Comparison of ENCODE assay signal across 11 cellular contexts in the genomic region with DNA sequence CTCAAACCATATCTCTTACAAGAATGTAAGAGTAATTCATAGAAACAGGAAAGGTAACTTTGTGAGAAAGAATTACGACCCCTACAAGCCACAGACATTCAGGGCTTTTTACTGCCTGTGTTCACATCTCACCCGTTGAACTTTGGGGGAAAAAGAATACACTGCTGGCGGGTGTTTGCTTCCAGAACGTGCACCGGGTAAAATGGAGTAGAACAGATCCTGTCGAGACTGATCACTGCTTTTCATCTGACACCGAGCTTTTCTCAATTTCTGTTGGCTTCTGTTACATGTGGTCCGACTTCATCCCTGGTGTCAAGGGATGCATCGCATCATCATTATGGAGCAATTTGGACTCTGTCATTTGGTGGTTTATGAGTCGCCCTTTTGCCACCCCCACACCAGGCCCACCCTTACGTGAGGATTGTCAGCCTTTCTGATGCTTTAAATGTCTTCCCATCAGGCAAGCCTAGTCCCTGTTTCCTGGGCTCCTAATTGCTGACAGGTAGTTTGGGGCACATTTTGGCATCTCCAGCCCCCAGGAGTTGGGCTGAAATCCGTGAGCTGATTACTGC.
A peak's percentile ranks its signal among the peaks of the same experiment; 100 is the strongest.
DNase-seq lines count a peak whose midpoint lies in the region; ATAC-seq and TF ChIP-seq lines count a peak whose summit lies in the region.
"Had no signal": no experiment of that assay in that cellular context is flagged by ENCODE, and none has a peak within 500 bp of the region (broad histone marks: within the 10 kb centered on the region; RNA-seq: fewer than 3 reads in every experiment).

No MANE protein-coding gene starts in this region.

- TF ChIP-seq POLR2A in erythroblast (IDR thresholded peaks at IDR 0.05; ENCODE audit: low read length): no peak

- H3K36me3 Mint-ChIP-seq in progenitor cell of endocrine pancreas (ENCODE audit: insufficient read depth): no peaks in the 10 kb centered on the region

- no peak for TF ChIP-seq CTCF in progenitor cell of endocrine pancreas (IDR thresholded peaks at IDR 0.05; ENCODE audit: unreplicated experiment)

- H3K9me3 Mint-ChIP-seq in progenitor cell of endocrine pancreas (ENCODE audit: low read depth): peaks cover 6% of the 10 kb centered on the region

- ATAC-seq in HG03039 (IDR thresholded peaks at IDR 0.05; ENCODE audit: unreplicated experiment): no peak
- ATAC-seq: PC-3 had no signal

- DNase-seq in Daoy (ENCODE audit: low read depth): peak; percentile 9
- DNase-seq in activated CD4-positive, alpha-beta T cell treated with anti-CD3 and anti-CD28 coated beads for 48 hours: peak; percentile 41
- DNase-seq in amniotic epithelial cell (ENCODE audit: low read depth): peak; percentile 51
- no peak for DNase-seq in progenitor cell of endocrine pancreas (ENCODE audit: low spot score, unreplicated experiment)
- no peak for DNase-seq in erythroblast (lab: John Stamatoyannopoulos, UW)
- no peak for DNase-seq in cortex of kidney (lab: John Stamatoyannopoulos, UW)
- DNase-seq in GF-D8 (lab: John Stamatoyannopoulos, UW): no peak
- DNase-seq: H9, KBM-7, PC-3 had no signal

- no peak overlapping the region for H3K4me3 Mint-ChIP-seq in progenitor cell of endocrine pancreas (ENCODE audit: low read depth)
- H3K4me3 Mint-ChIP-seq: H9 had no signal

- peaks cover 15% of the 10 kb centered on the region for H3K4me1 Mint-ChIP-seq in progenitor cell of endocrine pancreas (ENCODE audit: low read depth)
- H3K4me1 Mint-ChIP-seq: H9 had no signal

- no peaks in the 10 kb centered on the region for H3K27me3 Mint-ChIP-seq in progenitor cell of endocrine pancreas

- peak overlapping the region; percentile 19 for H3K27ac Mint-ChIP-seq in progenitor cell of endocrine pancreas

Comparison
In these comparisons a context has a peak if more than half of its experiments do, and no peak if none do; other contexts are left out.
1. DNase-seq: peak in Daoy (single experiment), activated CD4-positive, alpha-beta T cell treated with anti-CD3 and anti-CD28 coated beads for 48 hours (single experiment) and amniotic epithelial cell (single experiment); none in progenitor cell of endocrine pancreas (single experiment), erythroblast (0 of 2), cortex of kidney (single experiment) and GF-D8 (single experiment).